ENCODE assay signal across 2 cellular contexts in genomic region chr17:1229891-1230571, GRCh38.
A peak's percentile ranks its signal among the peaks of the same experiment; 100 is the strongest.
TF ChIP-seq lines count a peak whose summit lies in the region.

No MANE protein-coding gene starts in this region.

TF ChIP-seq in WTC11, 78 proteins besides CTCF, POLR2A, EP300 and RAD21:
- TF ChIP-seq ELF4 (CRISPR knock-in tag; IDR thresholded peaks at IDR 0.05; ENCODE audit: low read depth) (no peak), ERG (CRISPR knock-in tag; IDR thresholded peaks at IDR 0.05) (no peak), ZNF512 (CRISPR knock-in tag; IDR thresholded peaks at IDR 0.05; ENCODE audit: borderline replicate concordance) (no peak)

TF ChIP-seq in HepG2, 621 proteins besides CTCF, POLR2A, EP300 and RAD21:
- TF ChIP-seq KAT2B (IDR thresholded peaks at IDR 0.05; ENCODE audit: borderline replicate concordance, low read depth, low read length), result peak; percentile 59; the same call in 1 of the 2 replicates
- no peak for TF ChIP-seq FOXA1 (IDR thresholded peaks at IDR 0.05)
- no peak for TF ChIP-seq FOXA1 (CRISPR knock-in tag; IDR thresholded peaks at IDR 0.05)
TF ChIP-seq in HepG2: peak in this region for 1.
